14 cellular contexts compared by ENCODE assay signal in the genomic region with DNA sequence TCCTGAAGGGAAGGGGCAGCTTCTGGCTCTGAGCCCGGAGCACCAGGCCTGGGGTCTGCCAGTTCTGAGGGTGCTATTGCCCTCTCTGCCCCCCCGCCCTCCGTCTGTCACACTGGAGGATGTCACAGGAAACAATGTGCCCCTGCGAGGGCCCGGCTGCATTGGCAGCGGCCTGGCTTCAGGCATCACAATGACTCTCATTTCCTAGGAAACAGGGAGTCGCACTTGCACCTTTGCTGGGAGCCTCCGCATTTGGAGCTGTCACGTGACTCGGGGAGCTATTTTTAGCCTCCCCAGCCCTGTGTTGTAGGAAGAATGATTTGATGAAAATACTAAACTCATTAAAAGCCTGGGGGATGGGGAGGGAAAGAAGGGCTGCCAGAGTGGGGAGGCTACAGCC.
DNase-seq lines count a peak whose midpoint lies in the region; TF ChIP-seq lines count a peak whose summit lies in the region.
"Had no signal": no experiment of that assay in that cellular context is flagged by ENCODE, and none has a peak within 500 bp of the region (broad histone marks: within the 10 kb centered on the region; RNA-seq: fewer than 3 reads in every experiment).

No MANE protein-coding gene starts in this region.

- H3K9me3 ChIP-seq in left ventricle myocardium inferior (replicated peaks) = no peaks in the 10 kb centered on the region
- H3K9me3 ChIP-seq in esophagus squamous epithelium = no peaks in the 10 kb centered on the region

- H3K27me3 Mint-ChIP-seq in T-helper 2 cell treated with Interferon-gamma antibody and Interleukin-4, amounts not matched to agents 5 μg/mL and 100 μg/mL, for 36 hours (ENCODE audit: low read depth) = peaks cover 8% of the 10 kb centered on the region

- 22 to 40% methylated on average over 1 to 10 of the region's 10 CpGs for WGBS in esophagus squamous epithelium, 2 donors

- POLR2A ChIA-PET in RWPE1 (lab: Yijun Ruan, JAX; ENCODE audit: low non-redundant PET) = no interaction called here

- no peak overlapping the region for H3K27ac Mint-ChIP-seq in T-helper 2 cell treated with Interferon-gamma antibody and Interleukin-4, amounts not matched to agents 5 μg/mL and 100 μg/mL, for 36 hours
- H3K27ac Mint-ChIP-seq: stimulated activated naive CD8-positive, alpha-beta T cell treated with anti-CD3 and anti-CD28 coated beads, Interleukin-15, Interleukin-2, amounts not matched to agents 100 ng/mL and 50 ng/mL, for 24 hours had no signal

- intact Hi-C loops in left ventricle myocardium inferior (cut with micrococcal nuclease) = no loop called here
- intact Hi-C loops in esophagus squamous epithelium (cut with DNase I) = no loop called here

- H3K9me3 Mint-ChIP-seq in T-helper 2 cell treated with Interferon-gamma antibody and Interleukin-4, amounts not matched to agents 5 μg/mL and 100 μg/mL, for 36 hours = no peaks in the 10 kb centered on the region

- H3K4me3 Mint-ChIP-seq in T-helper 2 cell treated with Interferon-gamma antibody and Interleukin-4, amounts not matched to agents 5 μg/mL and 100 μg/mL, for 36 hours = no peak overlapping the region
- H3K4me3 Mint-ChIP-seq: stimulated activated naive CD8-positive, alpha-beta T cell treated with anti-CD3 and anti-CD28 coated beads, Interleukin-15, Interleukin-2, amounts not matched to agents 100 ng/mL and 50 ng/mL, for 24 hours had no signal

- DNase-seq in H7 = peak; percentile 67
- DNase-seq in RPMI7951 (ENCODE audit: low read depth) = peak; percentile 63
- peak; percentile 46 for DNase-seq in left ventricle myocardium inferior
- DNase-seq in renal cortical epithelial cell (ENCODE audit: low read depth) = peak; percentile 30
- DNase-seq in esophagus squamous epithelium (lab: John Stamatoyannopoulos, UW) = no peak
- no peak for DNase-seq in T-helper 2 cell treated with Interferon-gamma antibody and Interleukin-4, amounts not matched to agents 5 μg/mL and 100 μg/mL, for 36 hours (ENCODE audit: low spot score)
- DNase-seq in RWPE1 (ENCODE audit: low spot score) = no peak
- DNase-seq in NCI-H1436 treated with DMSO at 0.1 percent for 48 hours (lab: John Stamatoyannopoulos, UW) = no peak
- DNase-seq: activated CD4-positive, alpha-beta T cell treated with anti-CD3 and anti-CD28 coated beads, Interleukin-2, amount 50 U/mL, for 48 hours; activated naive CD4-positive, alpha-beta T cell treated with anti-CD3 and anti-CD28 coated beads, Interleukin-2, amount 50 U/mL, for 16 hours; NCI-H2081 treated with DMSO at 0.1 percent for 48 hours; stimulated activated CD4-positive, alpha-beta T cell treated with anti-CD3 and anti-CD28 coated beads, Interleukin-1b, Interleukin-23, amount 100 ng/mL, for 48 hours had no signal

- TF ChIP-seq CTCF in left ventricle myocardium inferior (IDR thresholded peaks at IDR 0.05; ENCODE audit: borderline replicate concordance) (no peak), esophagus squamous epithelium (IDR thresholded peaks at IDR 0.05) (no peak), RWPE1 (conservative IDR thresholded peaks at IDR 0.05; ENCODE audit: low read depth) (no peak)

- H3K36me3 ChIP-seq in H7 (replicated peaks; ENCODE audit: control insufficient read depth, insufficient read depth, low read length) = no peaks in the 10 kb centered on the region
- H3K36me3 ChIP-seq in left ventricle myocardium inferior = no peaks in the 10 kb centered on the region
- no peaks in the 10 kb centered on the region for H3K36me3 ChIP-seq in esophagus squamous epithelium

- peaks cover 31% of the 10 kb centered on the region for H3K4me1 ChIP-seq in left ventricle myocardium inferior
- H3K4me1 ChIP-seq in esophagus squamous epithelium = peaks cover 0 to 10% (median 0%) of the 10 kb centered on the region in 3 donors

- H3K36me3 Mint-ChIP-seq in T-helper 2 cell treated with Interferon-gamma antibody and Interleukin-4, amounts not matched to agents 5 μg/mL and 100 μg/mL, for 36 hours (ENCODE audit: low read depth) = no peaks in the 10 kb centered on the region

- H3K4me1 Mint-ChIP-seq in T-helper 2 cell treated with Interferon-gamma antibody and Interleukin-4, amounts not matched to agents 5 μg/mL and 100 μg/mL, for 36 hours (ENCODE audit: low read depth) = no peaks in the 10 kb centered on the region

- H3K27me3 ChIP-seq in H7 (ENCODE audit: control insufficient read depth, insufficient read depth, low read length) (no peaks in the 10 kb centered on the region; the same call in 1 of the 2 replicates), left ventricle myocardium inferior (ENCODE audit: low read depth) (no peaks in the 10 kb centered on the region), esophagus squamous epithelium (peaks cover 0 to 11% (median 0%) of the 10 kb centered on the region in 4 donors)

- H3K4me3 ChIP-seq in H7 (ENCODE audit: insufficient read depth, low read depth, low read length) = no peak overlapping the region
- no peak overlapping the region for H3K4me3 ChIP-seq in left ventricle myocardium inferior
- H3K4me3 ChIP-seq in esophagus squamous epithelium = no peak overlapping the region
- H3K4me3 ChIP-seq: GM12878 had no signal

- TF ChIP-seq POLR2A in esophagus squamous epithelium (IDR thresholded peaks at IDR 0.05) = no peak

- H3K27ac ChIP-seq in left ventricle myocardium inferior (replicated peaks) (no peak overlapping the region), esophagus squamous epithelium (no peak overlapping the region), RWPE1 (no peak overlapping the region)

- CTCF ChIA-PET in RWPE1 (lab: Yijun Ruan, JAX) = no interaction called here

Comparison
In these comparisons a context has a peak if more than half of its experiments do, and no peak if none do; other contexts are left out.
1. DNase-seq: peak in H7 (single experiment), RPMI7951 (single experiment), left ventricle myocardium inferior (single experiment) and renal cortical epithelial cell (single experiment); none in esophagus squamous epithelium (single experiment), T-helper 2 cell treated with Interferon-gamma antibody and Interleukin-4, amounts not matched to agents 5 μg/mL and 100 μg/mL, for 36 hours (single experiment), RWPE1 (single experiment) and NCI-H1436 treated with DMSO at 0.1 percent for 48 hours (single experiment).